In genomic region chr2:174965551-174965950, GRCh38 we compare ENCODE assay signal across 2 cellular contexts.
TF ChIP-seq lines count a peak whose summit lies in the region.

No MANE protein-coding gene starts in this region.

TF ChIP-seq in SK-N-SH, 30 proteins besides CTCF, POLR2A, EP300 and RAD21:
- TF ChIP-seq MXI1 (IDR thresholded peaks at IDR 0.05; ENCODE audit: low read depth, low read length) (no peak), NRF1 (IDR thresholded peaks at IDR 0.05; ENCODE audit: low read depth, low read length) (no peak), TCF12 (IDR thresholded peaks at IDR 0.05) (no peak), RFX5 (IDR thresholded peaks at IDR 0.05; ENCODE audit: low read length) (no peak), SMC3 (IDR thresholded peaks at IDR 0.05; ENCODE audit: low read depth, low read length) (no peak), FOXM1 (IDR thresholded peaks at IDR 0.05; ENCODE audit: low read depth) (no peak), GATA2 (CRISPR knock-in tag; IDR thresholded peaks at IDR 0.05) (no peak), CHD2 (IDR thresholded peaks at IDR 0.05; ENCODE audit: low read length, partially characterized antibody) (no peak), GABPA (IDR thresholded peaks at IDR 0.05; ENCODE audit: low read depth) (no peak), ELF1 (IDR thresholded peaks at IDR 0.05) (no peak), TEAD4 (IDR thresholded peaks at IDR 0.05; ENCODE audit: borderline replicate concordance, insufficient read depth) (no peak)
- TF ChIP-seq, protein P1, sequence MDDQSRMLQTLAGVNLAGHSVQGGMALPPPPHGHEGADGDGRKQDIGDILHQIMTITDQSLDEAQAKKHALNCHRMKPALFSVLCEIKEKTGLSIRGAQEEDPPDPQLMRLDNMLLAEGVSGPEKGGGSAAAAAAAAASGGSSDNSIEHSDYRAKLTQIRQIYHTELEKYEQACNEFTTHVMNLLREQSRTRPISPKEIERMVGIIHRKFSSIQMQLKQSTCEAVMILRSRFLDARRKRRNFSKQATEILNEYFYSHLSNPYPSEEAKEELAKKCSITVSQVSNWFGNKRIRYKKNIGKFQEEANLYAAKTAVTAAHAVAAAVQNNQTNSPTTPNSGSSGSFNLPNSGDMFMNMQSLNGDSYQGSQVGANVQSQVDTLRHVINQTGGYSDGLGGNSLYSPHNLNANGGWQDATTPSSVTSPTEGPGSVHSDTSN (IDR thresholded peaks at IDR 0.05), result no peak
- TF ChIP-seq, protein P2, sequence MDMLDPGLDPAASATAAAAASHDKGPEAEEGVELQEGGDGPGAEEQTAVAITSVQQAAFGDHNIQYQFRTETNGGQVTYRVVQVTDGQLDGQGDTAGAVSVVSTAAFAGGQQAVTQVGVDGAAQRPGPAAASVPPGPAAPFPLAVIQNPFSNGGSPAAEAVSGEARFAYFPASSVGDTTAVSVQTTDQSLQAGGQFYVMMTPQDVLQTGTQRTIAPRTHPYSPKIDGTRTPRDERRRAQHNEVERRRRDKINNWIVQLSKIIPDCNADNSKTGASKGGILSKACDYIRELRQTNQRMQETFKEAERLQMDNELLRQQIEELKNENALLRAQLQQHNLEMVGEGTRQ (IDR thresholded peaks at IDR 0.05; ENCODE audit: borderline replicate concordance, low read depth, low read length), result no peak
- TF ChIP-seq, protein P3, sequence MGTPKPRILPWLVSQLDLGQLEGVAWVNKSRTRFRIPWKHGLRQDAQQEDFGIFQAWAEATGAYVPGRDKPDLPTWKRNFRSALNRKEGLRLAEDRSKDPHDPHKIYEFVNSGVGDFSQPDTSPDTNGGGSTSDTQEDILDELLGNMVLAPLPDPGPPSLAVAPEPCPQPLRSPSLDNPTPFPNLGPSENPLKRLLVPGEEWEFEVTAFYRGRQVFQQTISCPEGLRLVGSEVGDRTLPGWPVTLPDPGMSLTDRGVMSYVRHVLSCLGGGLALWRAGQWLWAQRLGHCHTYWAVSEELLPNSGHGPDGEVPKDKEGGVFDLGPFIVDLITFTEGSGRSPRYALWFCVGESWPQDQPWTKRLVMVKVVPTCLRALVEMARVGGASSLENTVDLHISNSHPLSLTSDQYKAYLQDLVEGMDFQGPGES (IDR thresholded peaks at IDR 0.05; ENCODE audit: low read depth, low read length), result no peak
- TF ChIP-seq, protein P4, sequence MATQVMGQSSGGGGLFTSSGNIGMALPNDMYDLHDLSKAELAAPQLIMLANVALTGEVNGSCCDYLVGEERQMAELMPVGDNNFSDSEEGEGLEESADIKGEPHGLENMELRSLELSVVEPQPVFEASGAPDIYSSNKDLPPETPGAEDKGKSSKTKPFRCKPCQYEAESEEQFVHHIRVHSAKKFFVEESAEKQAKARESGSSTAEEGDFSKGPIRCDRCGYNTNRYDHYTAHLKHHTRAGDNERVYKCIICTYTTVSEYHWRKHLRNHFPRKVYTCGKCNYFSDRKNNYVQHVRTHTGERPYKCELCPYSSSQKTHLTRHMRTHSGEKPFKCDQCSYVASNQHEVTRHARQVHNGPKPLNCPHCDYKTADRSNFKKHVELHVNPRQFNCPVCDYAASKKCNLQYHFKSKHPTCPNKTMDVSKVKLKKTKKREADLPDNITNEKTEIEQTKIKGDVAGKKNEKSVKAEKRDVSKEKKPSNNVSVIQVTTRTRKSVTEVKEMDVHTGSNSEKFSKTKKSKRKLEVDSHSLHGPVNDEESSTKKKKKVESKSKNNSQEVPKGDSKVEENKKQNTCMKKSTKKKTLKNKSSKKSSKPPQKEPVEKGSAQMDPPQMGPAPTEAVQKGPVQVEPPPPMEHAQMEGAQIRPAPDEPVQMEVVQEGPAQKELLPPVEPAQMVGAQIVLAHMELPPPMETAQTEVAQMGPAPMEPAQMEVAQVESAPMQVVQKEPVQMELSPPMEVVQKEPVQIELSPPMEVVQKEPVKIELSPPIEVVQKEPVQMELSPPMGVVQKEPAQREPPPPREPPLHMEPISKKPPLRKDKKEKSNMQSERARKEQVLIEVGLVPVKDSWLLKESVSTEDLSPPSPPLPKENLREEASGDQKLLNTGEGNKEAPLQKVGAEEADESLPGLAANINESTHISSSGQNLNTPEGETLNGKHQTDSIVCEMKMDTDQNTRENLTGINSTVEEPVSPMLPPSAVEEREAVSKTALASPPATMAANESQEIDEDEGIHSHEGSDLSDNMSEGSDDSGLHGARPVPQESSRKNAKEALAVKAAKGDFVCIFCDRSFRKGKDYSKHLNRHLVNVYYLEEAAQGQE (IDR thresholded peaks at IDR 0.05; ENCODE audit: low read depth, low read length), result no peak
TF ChIP-seq in SK-N-SH: peak in this region for 0.

TF ChIP-seq in SK-N-SH treated with all-trans-retinoic acid at 6 μM for 48 hours, 23 proteins besides CTCF, POLR2A, EP300 and RAD21:
- TF ChIP-seq ZNF70 (CRISPR knock-in tag; IDR thresholded peaks at IDR 0.05) (no peak), TSHZ2 (CRISPR knock-in tag; IDR thresholded peaks at IDR 0.05) (no peak), ISL1 (CRISPR knock-in tag; IDR thresholded peaks at IDR 0.05) (no peak)
